1 cellular context compared by ENCODE assay signal in the genomic region with DNA sequence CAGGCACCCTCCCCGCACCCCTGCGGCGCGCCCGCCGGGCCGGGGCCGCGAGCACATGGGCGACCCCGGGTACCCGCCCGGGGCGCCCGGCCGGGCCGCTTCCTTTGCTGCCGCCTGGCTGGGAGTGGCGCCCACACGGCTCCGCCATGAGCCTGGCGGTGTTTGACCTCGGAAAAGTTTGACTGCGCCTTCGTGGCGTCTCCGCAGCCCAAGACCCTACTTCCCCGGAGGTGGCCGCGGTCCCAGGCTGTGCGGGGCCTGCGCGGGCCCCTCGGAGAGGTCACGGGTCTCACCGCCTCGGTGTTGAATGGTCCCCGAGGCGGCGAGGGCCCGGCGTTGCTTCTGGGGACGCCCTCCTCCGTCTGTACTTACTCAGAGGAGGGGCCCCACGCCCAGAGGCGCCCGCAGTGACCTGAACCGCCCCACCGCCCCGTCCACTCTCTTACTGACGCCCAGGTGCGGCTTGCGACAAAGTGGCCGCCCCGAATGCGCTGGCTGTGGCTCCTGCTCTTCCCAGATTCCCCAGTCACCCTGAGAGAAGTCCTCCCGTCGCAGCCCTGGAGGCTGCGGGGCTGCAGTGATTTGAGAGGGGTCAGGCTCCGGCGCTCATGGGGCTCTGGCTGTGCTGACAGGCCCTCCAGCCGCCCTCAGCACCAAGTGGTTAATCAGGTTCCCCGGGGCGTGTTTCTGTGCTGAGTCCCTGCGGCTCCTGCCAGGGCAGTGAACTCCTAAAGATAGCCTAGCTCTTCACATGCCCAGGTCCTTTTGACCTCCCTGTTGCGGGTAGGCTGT.
TF ChIP-seq lines count a peak whose summit lies in the region.

No MANE protein-coding gene starts in this region.

TF ChIP-seq in HepG2, 621 proteins besides CTCF, POLR2A, EP300 and RAD21 (continued from another document and continues in another):
- no peak for TF ChIP-seq CC2D1A (CRISPR knock-in tag; IDR thresholded peaks at IDR 0.05)
- no peak for TF ChIP-seq TOPORS (CRISPR knock-in tag; IDR thresholded peaks at IDR 0.05)
- TF ChIP-seq JUNB (CRISPR knock-in tag; IDR thresholded peaks at IDR 0.05; ENCODE audit: borderline replicate concordance): no peak
- TF ChIP-seq ISL2 (CRISPR knock-in tag; IDR thresholded peaks at IDR 0.05): no peak
- TF ChIP-seq ZBTB44 (CRISPR knock-in tag; IDR thresholded peaks at IDR 0.05): no peak
- peak; percentile 73 for TF ChIP-seq ZNF687 (CRISPR knock-in tag; IDR thresholded peaks at IDR 0.05)
- no peak for TF ChIP-seq NR2F1 (CRISPR knock-in tag; IDR thresholded peaks at IDR 0.05)
- TF ChIP-seq SNRNP70 (IDR thresholded peaks at IDR 0.05; ENCODE audit: low read depth, low read length): no peak
- no peak for TF ChIP-seq HCFC1 (IDR thresholded peaks at IDR 0.05; ENCODE audit: low read depth, low read length)
- TF ChIP-seq ZEB1 (IDR thresholded peaks at IDR 0.05; ENCODE audit: insufficient replicate concordance, low read depth): no peak
- TF ChIP-seq ZNF282 (IDR thresholded peaks at IDR 0.05; ENCODE audit: partially characterized antibody): no peak
- no peak for TF ChIP-seq ZNF234 (CRISPR knock-in tag; conservative IDR thresholded peaks at IDR 0.05)
- TF ChIP-seq, protein P1, sequence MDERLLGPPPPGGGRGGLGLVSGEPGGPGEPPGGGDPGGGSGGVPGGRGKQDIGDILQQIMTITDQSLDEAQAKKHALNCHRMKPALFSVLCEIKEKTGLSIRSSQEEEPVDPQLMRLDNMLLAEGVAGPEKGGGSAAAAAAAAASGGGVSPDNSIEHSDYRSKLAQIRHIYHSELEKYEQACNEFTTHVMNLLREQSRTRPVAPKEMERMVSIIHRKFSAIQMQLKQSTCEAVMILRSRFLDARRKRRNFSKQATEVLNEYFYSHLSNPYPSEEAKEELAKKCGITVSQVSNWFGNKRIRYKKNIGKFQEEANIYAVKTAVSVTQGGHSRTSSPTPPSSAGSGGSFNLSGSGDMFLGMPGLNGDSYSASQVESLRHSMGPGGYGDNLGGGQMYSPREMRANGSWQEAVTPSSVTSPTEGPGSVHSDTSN (CRISPR knock-in tag; IDR thresholded peaks at IDR 0.05): no peak
- TF ChIP-seq ZNF362 (CRISPR knock-in tag; IDR thresholded peaks at IDR 0.05; ENCODE audit: borderline replicate concordance): no peak
- no peak for TF ChIP-seq IKZF4 (CRISPR knock-in tag; IDR thresholded peaks at IDR 0.05; ENCODE audit: borderline replicate concordance, low read depth, not compliant biosample characterization)
- TF ChIP-seq HNRNPH1 (optimal IDR thresholded peaks at IDR 0.05; ENCODE audit: low read depth, low read length): no peak
- TF ChIP-seq ATF5 (CRISPR knock-in tag; IDR thresholded peaks at IDR 0.05; ENCODE audit: low read depth): no peak
- no peak for TF ChIP-seq FLYWCH1 (CRISPR knock-in tag; IDR thresholded peaks at IDR 0.05)
- TF ChIP-seq, protein P2, sequence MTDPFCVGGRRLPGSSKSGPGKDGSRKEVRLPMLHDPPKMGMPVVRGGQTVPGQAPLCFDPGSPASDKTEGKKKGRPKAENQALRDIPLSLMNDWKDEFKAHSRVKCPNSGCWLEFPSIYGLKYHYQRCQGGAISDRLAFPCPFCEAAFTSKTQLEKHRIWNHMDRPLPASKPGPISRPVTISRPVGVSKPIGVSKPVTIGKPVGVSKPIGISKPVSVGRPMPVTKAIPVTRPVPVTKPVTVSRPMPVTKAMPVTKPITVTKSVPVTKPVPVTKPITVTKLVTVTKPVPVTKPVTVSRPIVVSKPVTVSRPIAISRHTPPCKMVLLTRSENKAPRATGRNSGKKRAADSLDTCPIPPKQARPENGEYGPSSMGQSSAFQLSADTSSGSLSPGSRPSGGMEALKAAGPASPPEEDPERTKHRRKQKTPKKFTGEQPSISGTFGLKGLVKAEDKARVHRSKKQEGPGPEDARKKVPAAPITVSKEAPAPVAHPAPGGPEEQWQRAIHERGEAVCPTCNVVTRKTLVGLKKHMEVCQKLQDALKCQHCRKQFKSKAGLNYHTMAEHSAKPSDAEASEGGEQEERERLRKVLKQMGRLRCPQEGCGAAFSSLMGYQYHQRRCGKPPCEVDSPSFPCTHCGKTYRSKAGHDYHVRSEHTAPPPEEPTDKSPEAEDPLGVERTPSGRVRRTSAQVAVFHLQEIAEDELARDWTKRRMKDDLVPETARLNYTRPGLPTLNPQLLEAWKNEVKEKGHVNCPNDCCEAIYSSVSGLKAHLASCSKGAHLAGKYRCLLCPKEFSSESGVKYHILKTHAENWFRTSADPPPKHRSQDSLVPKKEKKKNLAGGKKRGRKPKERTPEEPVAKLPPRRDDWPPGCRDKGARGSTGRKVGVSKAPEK (CRISPR knock-in tag; IDR thresholded peaks at IDR 0.05; ENCODE audit: borderline replicate concordance): no peak
- no peak for TF ChIP-seq NFIB (CRISPR knock-in tag; IDR thresholded peaks at IDR 0.05; ENCODE audit: borderline replicate concordance)
- TF ChIP-seq ARNT2 (CRISPR knock-in tag; IDR thresholded peaks at IDR 0.05; ENCODE audit: low read depth): no peak
- TF ChIP-seq, protein P3, sequence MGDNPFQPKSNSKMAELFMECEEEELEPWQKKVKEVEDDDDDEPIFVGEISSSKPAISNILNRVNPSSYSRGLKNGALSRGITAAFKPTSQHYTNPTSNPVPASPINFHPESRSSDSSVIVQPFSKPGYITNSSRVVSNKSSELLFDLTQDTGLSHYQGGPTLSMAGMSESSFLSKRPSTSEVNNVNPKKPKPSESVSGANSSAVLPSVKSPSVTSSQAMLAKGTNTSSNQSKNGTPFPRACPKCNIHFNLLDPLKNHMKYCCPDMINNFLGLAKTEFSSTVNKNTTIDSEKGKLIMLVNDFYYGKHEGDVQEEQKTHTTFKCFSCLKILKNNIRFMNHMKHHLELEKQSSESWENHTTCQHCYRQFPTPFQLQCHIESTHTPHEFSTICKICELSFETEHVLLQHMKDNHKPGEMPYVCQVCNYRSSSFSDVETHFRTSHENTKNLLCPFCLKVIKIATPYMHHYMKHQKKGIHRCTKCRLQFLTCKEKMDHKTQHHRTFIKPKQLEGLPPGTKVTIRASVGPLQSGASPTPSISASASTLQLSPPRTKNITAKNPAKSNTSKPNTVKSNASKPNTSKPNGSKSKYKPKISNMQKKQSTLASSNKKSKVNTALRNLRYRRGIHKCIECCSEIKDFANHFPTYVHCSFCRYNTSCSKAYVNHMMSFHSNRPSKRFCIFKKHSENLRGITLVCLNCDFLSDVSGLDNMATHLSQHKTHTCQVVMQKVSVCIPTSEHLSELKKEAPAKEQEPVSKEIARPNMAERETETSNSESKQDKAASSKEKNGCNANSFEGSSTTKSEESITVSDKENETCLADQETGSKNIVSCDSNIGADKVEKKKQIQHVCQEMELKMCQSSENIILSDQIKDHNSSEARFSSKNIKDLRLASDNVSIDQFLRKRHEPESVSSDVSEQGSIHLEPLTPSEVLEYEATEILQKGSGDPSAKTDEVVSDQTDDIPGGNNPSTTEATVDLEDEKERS (CRISPR knock-in tag; IDR thresholded peaks at IDR 0.05): 0 out of 2 replicates have a peak, but pooled peaks have one; percentile 34
- TF ChIP-seq RFX3 (CRISPR knock-in tag; IDR thresholded peaks at IDR 0.05): no peak
- TF ChIP-seq ZSCAN30 (CRISPR knock-in tag; IDR thresholded peaks at IDR 0.05): no peak
- no peak for TF ChIP-seq CREB1 (IDR thresholded peaks at IDR 0.05)
- no peak for TF ChIP-seq CREB1 (CRISPR knock-in tag; IDR thresholded peaks at IDR 0.05)
- no peak for TF ChIP-seq TRIM24 (CRISPR knock-in tag; IDR thresholded peaks at IDR 0.05)
- TF ChIP-seq ZSCAN21 (CRISPR knock-in tag; IDR thresholded peaks at IDR 0.05; ENCODE audit: borderline replicate concordance): 0 out of 2 replicates have a peak, but pooled peaks have one; percentile 28
- TF ChIP-seq CREM (IDR thresholded peaks at IDR 0.05): no peak
- TF ChIP-seq CREM (CRISPR knock-in tag; IDR thresholded peaks at IDR 0.05): no peak
- TF ChIP-seq, protein P4, sequence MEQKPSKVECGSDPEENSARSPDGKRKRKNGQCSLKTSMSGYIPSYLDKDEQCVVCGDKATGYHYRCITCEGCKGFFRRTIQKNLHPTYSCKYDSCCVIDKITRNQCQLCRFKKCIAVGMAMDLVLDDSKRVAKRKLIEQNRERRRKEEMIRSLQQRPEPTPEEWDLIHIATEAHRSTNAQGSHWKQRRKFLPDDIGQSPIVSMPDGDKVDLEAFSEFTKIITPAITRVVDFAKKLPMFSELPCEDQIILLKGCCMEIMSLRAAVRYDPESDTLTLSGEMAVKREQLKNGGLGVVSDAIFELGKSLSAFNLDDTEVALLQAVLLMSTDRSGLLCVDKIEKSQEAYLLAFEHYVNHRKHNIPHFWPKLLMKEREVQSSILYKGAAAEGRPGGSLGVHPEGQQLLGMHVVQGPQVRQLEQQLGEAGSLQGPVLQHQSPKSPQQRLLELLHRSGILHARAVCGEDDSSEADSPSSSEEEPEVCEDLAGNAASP (CRISPR knock-in tag; IDR thresholded peaks at IDR 0.05; ENCODE audit: borderline replicate concordance): peak; percentile 74; the same call in 1 of the 2 replicates
- TF ChIP-seq, protein P5, sequence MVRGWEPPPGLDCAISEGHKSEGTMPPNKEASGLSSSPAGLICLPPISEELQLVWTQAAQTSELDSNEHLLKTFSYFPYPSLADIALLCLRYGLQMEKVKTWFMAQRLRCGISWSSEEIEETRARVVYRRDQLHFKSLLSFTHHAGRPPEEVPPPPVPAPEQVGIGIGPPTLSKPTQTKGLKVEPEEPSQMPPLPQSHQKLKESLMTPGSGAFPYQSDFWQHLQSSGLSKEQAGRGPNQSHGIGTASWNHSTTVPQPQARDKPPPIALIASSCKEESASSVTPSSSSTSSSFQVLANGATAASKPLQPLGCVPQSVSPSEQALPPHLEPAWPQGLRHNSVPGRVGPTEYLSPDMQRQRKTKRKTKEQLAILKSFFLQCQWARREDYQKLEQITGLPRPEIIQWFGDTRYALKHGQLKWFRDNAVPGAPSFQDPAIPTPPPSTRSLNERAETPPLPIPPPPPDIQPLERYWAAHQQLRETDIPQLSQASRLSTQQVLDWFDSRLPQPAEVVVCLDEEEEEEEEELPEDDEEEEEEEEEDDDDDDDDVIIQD (CRISPR knock-in tag; IDR thresholded peaks at IDR 0.05; ENCODE audit: low read depth): no peak
- TF ChIP-seq RFXAP (CRISPR knock-in tag; IDR thresholded peaks at IDR 0.05; ENCODE audit: borderline replicate concordance): no peak
- TF ChIP-seq ZNF558 (CRISPR knock-in tag; IDR thresholded peaks at IDR 0.05; ENCODE audit: borderline replicate concordance): no peak
- no peak for TF ChIP-seq FOXP4 (CRISPR knock-in tag; IDR thresholded peaks at IDR 0.05)
- TF ChIP-seq ZNF317 (CRISPR knock-in tag; IDR thresholded peaks at IDR 0.05): no peak
